In the genomic region with DNA sequence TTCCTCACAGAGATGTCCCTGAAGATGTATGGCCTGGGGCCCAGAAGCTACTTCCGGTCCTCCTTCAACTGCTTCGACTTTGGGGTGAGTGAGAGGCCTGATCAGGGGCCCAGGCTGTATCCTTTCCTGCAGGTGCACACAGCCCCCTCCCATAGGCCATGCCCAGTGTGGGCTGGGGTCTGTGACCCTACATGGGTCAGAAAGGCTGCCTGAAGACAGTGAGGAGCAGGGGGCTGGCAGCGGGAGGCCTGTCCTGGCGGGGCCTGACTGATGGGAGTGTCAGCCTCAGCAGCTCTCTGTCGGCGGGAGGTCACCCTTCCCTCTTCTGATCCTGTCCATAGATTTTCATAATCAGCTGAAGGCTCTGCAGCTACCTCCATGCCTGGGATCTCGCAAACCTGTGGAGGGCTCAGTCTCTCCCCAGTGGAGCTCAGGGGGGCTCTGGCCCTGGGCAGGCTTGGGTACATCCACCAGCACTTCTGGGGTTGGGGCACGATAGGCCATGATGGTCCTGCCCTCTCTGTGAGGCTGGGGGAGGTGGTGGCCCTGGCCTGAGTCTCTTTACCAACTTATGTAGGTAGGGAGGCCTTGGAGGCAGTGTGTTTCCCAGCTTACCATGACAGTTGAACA, we compare ENCODE assay signal across 22 cellular contexts.
"Had no signal": no experiment of that assay in that cellular context is flagged by ENCODE, and none has a peak within 500 bp of the region (broad histone marks: within the 10 kb centered on the region; RNA-seq: fewer than 3 reads in every experiment).

No MANE protein-coding gene starts in this region.

- H3K27me3 Mint-ChIP-seq: activated CD4-positive, alpha-beta T cell treated with anti-CD3 and anti-CD28 coated beads for 36 hours; activated naive CD8-positive, alpha-beta T cell had no signal

- H3K27ac Mint-ChIP-seq: activated CD4-positive, alpha-beta T cell treated with anti-CD3 and anti-CD28 coated beads for 36 hours; activated naive CD8-positive, alpha-beta T cell; naive thymus-derived CD4-positive, alpha-beta T cell; neural progenitor cell had no signal

- ATAC-seq: activated CD4-positive, alpha-beta T cell treated with anti-CD3 and anti-CD28 coated beads for 36 hours; gastrocnemius medialis; left cardiac atrium; naive thymus-derived CD4-positive, alpha-beta T cell; stimulated activated naive CD8-positive, alpha-beta T cell treated with anti-CD3 and anti-CD28 coated beads, Interleukin-15, Interleukin-2, amounts not matched to agents 100 U/mL and 50 U/mL, for 24 hours had no signal

- H3K27ac ChIP-seq: adrenal gland, colonic mucosa, esophagus squamous epithelium, gastrocnemius medialis, neural progenitor cell, prostate gland, tibial nerve had no signal

- H3K36me3 ChIP-seq: adrenal gland, colonic mucosa, esophagus squamous epithelium, gastrocnemius medialis, neural progenitor cell, prostate gland, tibial nerve had no signal

- H3K27me3 ChIP-seq: adrenal gland, colonic mucosa, dorsolateral prefrontal cortex, gastrocnemius medialis, neural progenitor cell, tibial nerve had no signal

- DNase-seq: activated CD4-positive, alpha-beta T cell treated with anti-CD3 and anti-CD28 coated beads for 36 hours; activated CD4-positive, alpha-beta T cell treated with anti-CD3 and anti-CD28 coated beads, Interleukin-2, amount 50 U/mL, for 4 hours; activated naive CD4-positive, alpha-beta T cell; colonic mucosa; esophagus squamous epithelium; gastrocnemius medialis; hypothalamus; left cardiac atrium; naive thymus-derived CD4-positive, alpha-beta T cell; stimulated activated CD4-positive, alpha-beta T cell treated with anti-CD3 and anti-CD28 coated beads, Interleukin-12 subunit alpha, Interleukin-12 subunit beta, amount 100 ng/mL, for 4 hours; stimulated activated CD4-positive, alpha-beta T cell treated with anti-CD3 and anti-CD28 coated beads, Interleukin-4, amount 100 ng/mL, for 4 hours; stimulated activated naive CD8-positive, alpha-beta T cell treated with anti-CD3 and anti-CD28 coated beads, Interleukin-15, Interleukin-2, amounts not matched to agents 100 U/mL and 50 U/mL, for 24 hours; substantia nigra; T-helper 1 cell had no signal

- H3K4me1 ChIP-seq: adrenal gland, colonic mucosa, esophagus squamous epithelium, gastrocnemius medialis, neural progenitor cell, prostate gland, tibial nerve had no signal

- H3K4me3 ChIP-seq: adrenal gland, colonic mucosa, dorsolateral prefrontal cortex, esophagus squamous epithelium, gastrocnemius medialis, lung, neural progenitor cell, prostate gland, tibial nerve had no signal

- H3K36me3 Mint-ChIP-seq: activated naive CD8-positive, alpha-beta T cell; naive thymus-derived CD4-positive, alpha-beta T cell; neural progenitor cell had no signal

- H3K4me1 Mint-ChIP-seq: activated CD4-positive, alpha-beta T cell treated with anti-CD3 and anti-CD28 coated beads for 36 hours; central memory CD8-positive, alpha-beta T cell; naive thymus-derived CD4-positive, alpha-beta T cell had no signal

- H3K9me3 ChIP-seq: adrenal gland, colonic mucosa, esophagus squamous epithelium, gastrocnemius medialis, prostate gland, tibial nerve had no signal

- H3K4me3 Mint-ChIP-seq: activated CD4-positive, alpha-beta T cell treated with anti-CD3 and anti-CD28 coated beads for 36 hours; activated naive CD8-positive, alpha-beta T cell; central memory CD8-positive, alpha-beta T cell; naive thymus-derived CD4-positive, alpha-beta T cell; neural progenitor cell had no signal

- H3K9me3 Mint-ChIP-seq: central memory CD8-positive, alpha-beta T cell; naive thymus-derived CD4-positive, alpha-beta T cell; neural progenitor cell had no signal
